ENCODE assay signal across 1 cellular context in the genomic region with DNA sequence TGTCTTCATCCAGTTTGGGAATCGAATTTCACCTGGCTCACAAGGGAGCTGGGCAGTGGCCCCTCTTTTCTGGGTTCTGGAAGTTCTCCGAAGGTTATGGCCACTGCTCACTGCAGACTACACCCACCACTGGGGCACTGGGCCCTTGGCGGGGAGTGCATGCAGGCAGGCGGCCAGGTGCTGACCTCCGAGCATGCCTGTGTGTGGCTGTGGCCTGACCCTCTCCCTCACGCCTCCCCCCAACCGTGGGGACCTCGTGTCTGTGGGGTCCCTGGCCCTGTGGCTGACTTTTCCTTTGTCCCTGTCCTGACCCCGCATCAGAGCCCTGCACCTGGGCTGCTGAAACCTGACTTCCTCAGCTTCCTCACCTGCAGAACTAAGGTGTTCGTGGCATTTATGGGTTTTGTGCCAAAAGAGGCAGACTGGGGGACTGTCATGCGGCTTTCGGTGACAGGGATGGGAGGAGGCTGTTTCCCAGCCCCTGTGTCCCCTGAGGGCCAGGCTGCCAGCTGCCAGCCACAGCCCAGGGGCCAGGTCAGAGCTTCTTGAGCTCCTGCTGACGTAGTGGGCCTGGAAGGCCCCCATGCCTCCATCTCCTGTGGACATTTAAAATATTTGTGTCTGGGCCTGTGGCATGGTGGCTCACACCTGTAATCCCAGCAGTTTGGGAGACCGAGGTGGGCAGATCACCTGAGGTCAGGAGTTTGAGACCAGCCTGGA.
TF ChIP-seq lines count a peak whose summit lies in the region.

No MANE protein-coding gene starts in this region.

TF ChIP-seq in IMR-90, 13 proteins besides CTCF, POLR2A, EP300 and RAD21:
- TF ChIP-seq BHLHE40 (IDR thresholded peaks at IDR 0.05; ENCODE audit: low read depth, low read length) (no peak), SMC3 (IDR thresholded peaks at IDR 0.05; ENCODE audit: low read depth, low read length) (no peak)
